ENCODE assay signal across 1 cellular context in the genomic region with DNA sequence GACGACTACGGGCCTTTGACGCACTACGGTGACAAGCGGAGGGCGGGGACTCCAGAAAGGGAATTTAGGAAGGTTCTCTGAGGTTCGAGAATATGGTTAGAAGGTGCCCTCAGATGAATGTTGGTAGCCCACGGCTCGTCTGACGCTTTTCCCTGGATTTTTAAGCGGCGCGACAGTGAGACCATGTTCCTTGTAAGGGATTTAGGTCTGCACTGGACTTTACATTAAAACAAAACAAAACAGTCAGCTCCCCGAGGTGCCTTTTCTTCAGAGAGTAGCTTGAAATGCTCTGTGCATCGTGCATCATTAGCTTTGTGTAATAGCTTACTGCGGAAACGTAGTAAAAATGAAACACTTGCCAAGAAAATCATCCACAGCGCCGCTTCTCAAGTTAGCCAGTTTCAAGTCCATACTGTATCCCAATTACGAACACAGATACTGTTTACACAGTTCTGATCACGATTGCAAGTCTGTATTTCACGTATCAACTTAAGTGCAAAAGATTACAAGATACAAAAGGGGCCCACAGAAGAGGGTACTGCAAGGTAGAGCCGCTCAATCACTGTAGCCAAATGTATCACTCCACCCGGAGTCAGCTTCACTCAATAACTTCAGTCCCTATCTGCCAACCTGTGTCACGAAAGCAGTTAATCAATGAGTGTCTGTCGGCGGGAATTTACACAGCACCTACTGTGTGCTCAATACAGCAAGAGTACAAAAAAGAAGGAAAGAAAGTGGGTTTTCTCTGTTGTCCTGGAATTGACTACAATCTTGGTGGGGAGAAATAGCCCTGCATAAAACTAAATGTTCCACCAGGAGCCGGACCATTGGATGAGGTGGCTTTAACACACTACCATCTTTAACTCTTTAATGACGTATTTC.
TF ChIP-seq lines count a peak whose summit lies in the region.

No MANE protein-coding gene starts in this region.

TF ChIP-seq in IMR-90, 13 proteins besides CTCF, POLR2A, EP300 and RAD21:
- TF ChIP-seq RCOR1 (IDR thresholded peaks at IDR 0.05; ENCODE audit: insufficient replicate concordance, low read length), result no peak
- TF ChIP-seq CHD1 (IDR thresholded peaks at IDR 0.05; ENCODE audit: low read depth, low read length), result no peak
- no peak for TF ChIP-seq BHLHE40 (IDR thresholded peaks at IDR 0.05; ENCODE audit: low read depth, low read length)
- TF ChIP-seq MAZ (IDR thresholded peaks at IDR 0.05; ENCODE audit: borderline replicate concordance, low read depth, low read length), result no peak
- TF ChIP-seq ELK1 (IDR thresholded peaks at IDR 0.05; ENCODE audit: borderline replicate concordance, low read depth, low read length), result no peak
- TF ChIP-seq MXI1 (IDR thresholded peaks at IDR 0.05; ENCODE audit: borderline replicate concordance, low read depth, low read length), result no peak
- TF ChIP-seq CEBPB (IDR thresholded peaks at IDR 0.05; ENCODE audit: low read depth, low read length), result no peak
- TF ChIP-seq FOS (IDR thresholded peaks at IDR 0.05; ENCODE audit: low read depth, low read length), result no peak
- no peak for TF ChIP-seq RFX5 (IDR thresholded peaks at IDR 0.05; ENCODE audit: low read depth, low read length)
- TF ChIP-seq, protein P1, sequence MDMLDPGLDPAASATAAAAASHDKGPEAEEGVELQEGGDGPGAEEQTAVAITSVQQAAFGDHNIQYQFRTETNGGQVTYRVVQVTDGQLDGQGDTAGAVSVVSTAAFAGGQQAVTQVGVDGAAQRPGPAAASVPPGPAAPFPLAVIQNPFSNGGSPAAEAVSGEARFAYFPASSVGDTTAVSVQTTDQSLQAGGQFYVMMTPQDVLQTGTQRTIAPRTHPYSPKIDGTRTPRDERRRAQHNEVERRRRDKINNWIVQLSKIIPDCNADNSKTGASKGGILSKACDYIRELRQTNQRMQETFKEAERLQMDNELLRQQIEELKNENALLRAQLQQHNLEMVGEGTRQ (IDR thresholded peaks at IDR 0.05; ENCODE audit: low read depth, low read length), result no peak
- TF ChIP-seq NFE2L2 (IDR thresholded peaks at IDR 0.05; ENCODE audit: low read depth, low read length), result no peak
- no peak for TF ChIP-seq SMC3 (IDR thresholded peaks at IDR 0.05; ENCODE audit: low read depth, low read length)
- TF ChIP-seq MAFK (IDR thresholded peaks at IDR 0.05; ENCODE audit: low read depth, low read length), result no peak
